ENCODE assay signal across 24 cellular contexts in the genomic region with DNA sequence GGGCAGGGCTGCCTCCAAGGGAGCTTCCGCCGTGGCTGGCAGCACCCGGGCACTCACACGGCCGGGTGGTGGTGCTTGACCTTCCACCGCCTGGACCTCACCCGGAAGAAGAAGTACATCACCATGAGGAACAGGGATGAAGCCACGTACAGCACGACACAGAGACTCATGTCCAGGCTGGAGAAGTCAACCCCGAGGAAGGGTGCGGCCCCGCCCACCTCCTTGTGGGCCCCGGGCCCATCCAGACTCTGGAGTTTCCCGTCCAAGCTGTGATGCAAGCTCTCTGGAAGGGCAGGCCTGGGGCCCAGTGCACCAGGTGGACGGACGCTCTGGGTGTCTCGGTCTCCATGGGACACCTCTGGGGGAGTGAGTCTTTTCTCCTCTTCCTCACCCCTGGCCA. TPM values are rescaled to one million over a fixed set of nuclear protein-coding genes. Genes with fewer than 3 reads are reported as not detected.
"Had no signal": no experiment of that assay in that cellular context is flagged by ENCODE, and none has a peak within 500 bp of the region (broad histone marks: within the 10 kb centered on the region; RNA-seq: fewer than 3 reads in every experiment).

No MANE protein-coding gene starts in this region.

- DNase-seq: Karpas-422; KBM-7; MG63; NCI-H1092; NCI-H1105 treated with DMSO at 0.1 percent for 48 hours; NCI-H1417 treated with DMSO at 0.1 percent for 48 hours; NCI-H146; NCI-H187; NCI-H2029; NCI-H2081 treated with DMSO at 0.1 percent for 48 hours; NCI-H2171; NCI-H226; NCI-H446; NCI-H510A; NCI-H524 treated with DMSO at 0.1 percent for 48 hours; NCI-H69; NCI-H774; NK-92 treated with Interleukin-12 subunit alpha and Interleukin-12 subunit beta, amount 100 ng/mL, for 24 hours; PC-3; SHP77; T-helper 1 cell had no signal

- H3K9me3 ChIP-seq: MG63 had no signal

- H3K27ac ChIP-seq: HL-60 had no signal

- H3K4me3 ChIP-seq: MG63 had no signal

RNA-seq across cellular contexts. Expression of gene LHX3, which starts 3.7 kb away (rescaled TPM):
- total RNA-seq: PC-3, SK-MEL-5 had no signal
- polyA plus RNA-seq: IgD-negative memory B cell had no signal
